1 cellular context compared by ENCODE assay signal in the genomic region with DNA sequence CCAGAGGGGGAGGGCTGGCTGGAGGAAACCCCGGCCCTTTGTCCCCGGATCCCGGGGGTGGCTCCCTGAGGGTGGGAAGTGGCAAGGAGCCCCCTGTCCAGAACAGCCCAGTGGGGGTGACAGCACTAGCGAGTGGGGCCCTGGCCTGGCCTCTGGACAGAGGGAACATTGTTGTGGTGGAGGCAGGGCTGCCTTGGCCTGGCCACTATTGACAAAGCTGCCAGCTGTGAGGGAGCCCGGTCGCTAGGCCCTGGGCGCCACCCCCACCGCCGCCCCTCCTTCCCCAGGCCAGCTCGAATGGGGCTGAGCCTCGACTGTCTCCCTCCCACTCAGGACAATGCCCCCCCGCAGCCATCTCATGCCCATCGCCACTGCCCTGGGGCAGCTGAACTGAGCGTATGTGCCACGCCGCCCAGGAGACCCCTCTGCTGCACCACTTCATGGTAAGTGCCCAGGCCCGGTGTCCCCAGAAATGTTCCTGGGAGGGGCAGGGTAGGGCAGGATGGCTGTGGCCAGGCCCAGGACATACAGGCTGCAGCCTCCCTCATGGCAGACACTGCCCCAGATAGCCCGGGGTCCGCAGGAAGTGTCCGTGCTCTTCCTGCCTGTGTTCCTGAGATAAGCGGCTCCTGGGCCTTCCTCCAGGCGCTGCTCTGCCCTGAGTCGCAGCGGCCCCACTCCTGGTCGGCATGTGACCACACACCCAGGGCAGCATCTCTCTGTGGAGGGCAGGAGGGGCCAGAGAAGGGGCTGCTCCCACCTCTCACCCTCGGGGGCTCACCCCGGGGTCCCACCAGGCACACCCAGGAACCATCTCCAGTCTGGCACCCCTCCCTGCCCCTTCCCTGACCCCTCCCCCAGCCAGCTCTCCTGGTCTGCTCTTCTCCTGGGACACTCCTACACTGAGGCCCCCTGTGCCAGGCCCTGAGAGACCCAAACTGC.
A peak's percentile ranks its signal among the peaks of the same experiment; 100 is the strongest.
TF ChIP-seq lines count a peak whose summit lies in the region.

No MANE protein-coding gene starts in this region.

TF ChIP-seq in K562, 482 proteins besides CTCF, POLR2A, EP300 and RAD21 (continued from another document and continues in another):
- TF ChIP-seq GTF2E2 (tag; IDR thresholded peaks at IDR 0.05) (0 out of 2 replicates have a peak, but pooled peaks have one; percentile 19), ZNF696 (CRISPR knock-in tag; conservative IDR thresholded peaks at IDR 0.05) (no peak), RBM34 (IDR thresholded peaks at IDR 0.05; ENCODE audit: borderline replicate concordance, insufficient read depth, low read length) (no peak), KLF1 (tag; IDR thresholded peaks at IDR 0.05) (no peak), ELF1 (tag; IDR thresholded peaks at IDR 0.05) (0 out of 2 replicates have a peak, but pooled peaks have one; percentile 25), FOXA1 (IDR thresholded peaks at IDR 0.05; ENCODE audit: borderline replicate concordance) (no peak), HMG20B (CRISPR knock-in tag; IDR thresholded peaks at IDR 0.05) (no peak), RFX1 (IDR thresholded peaks at IDR 0.05) (no peak), ZNF124 (CRISPR knock-in tag; IDR thresholded peaks at IDR 0.05) (no peak), TCFL5 (CRISPR knock-in tag; conservative IDR thresholded peaks at IDR 0.05) (no peak), SRSF7 (optimal IDR thresholded peaks at IDR 0.05; ENCODE audit: low read depth, low read length) (no peak), NEUROD1 (IDR thresholded peaks at IDR 0.05; ENCODE audit: borderline replicate concordance, low read depth, low read length, partially characterized antibody) (peak; percentile 63), CCNT2 (IDR thresholded peaks at IDR 0.05; ENCODE audit: borderline replicate concordance, extremely low read depth, insufficient read length, low read depth, low read length) (peak; percentile 89), MYC (IDR thresholded peaks at IDR 0.05; ENCODE audit: low read depth, low read length) (peak; percentile 88), MYC (CRISPR knock-in tag; IDR thresholded peaks at IDR 0.05; ENCODE audit: borderline replicate concordance, low read depth) (no peak), HDAC3 (IDR thresholded peaks at IDR 0.05; ENCODE audit: borderline replicate concordance, partially characterized antibody) (no peak), IRF2 (CRISPR knock-in tag; IDR thresholded peaks at IDR 0.05) (no peak), PTRF (tag; IDR thresholded peaks at IDR 0.05) (no peak), HNRNPUL1 (IDR thresholded peaks at IDR 0.05; ENCODE audit: low read length) (no peak), CHD1 (IDR thresholded peaks at IDR 0.05; ENCODE audit: low read length) (peak; percentile 69), MCM2 (IDR thresholded peaks at IDR 0.05; ENCODE audit: low read depth) (no peak), ZNF766 (CRISPR knock-in tag; conservative IDR thresholded peaks at IDR 0.05) (peak; percentile 51; the same call in 1 of the 2 replicates), SMARCA5 (IDR thresholded peaks at IDR 0.05) (no peak), CBFB (CRISPR knock-in tag; IDR thresholded peaks at IDR 0.05) (no peak), POLR2H (tag; IDR thresholded peaks at IDR 0.05; ENCODE audit: low read depth) (peak; percentile 56; the same call in 1 of the 2 replicates), PTTG1 (tag; IDR thresholded peaks at IDR 0.05; ENCODE audit: low read depth) (no peak), POLR2G (IDR thresholded peaks at IDR 0.05; ENCODE audit: low read depth, low read length) (peak; percentile 89), ZFP36 (IDR thresholded peaks at IDR 0.05; ENCODE audit: low read depth, low read length, partially characterized antibody) (no peak), ILK (tag; IDR thresholded peaks at IDR 0.05; ENCODE audit: borderline replicate concordance, low read depth) (no peak), CREB1 (IDR thresholded peaks at IDR 0.05) (0 out of 2 replicates have a peak, but pooled peaks have one; percentile 10), CREB1 (CRISPR knock-in tag; IDR thresholded peaks at IDR 0.05) (no peak; the same call in 1 of the 2 replicates), CC2D1A (IDR thresholded peaks at IDR 0.05) (peak; percentile 24; the same call in 1 of the 2 replicates), MTA1 (IDR thresholded peaks at IDR 0.05; ENCODE audit: borderline replicate concordance) (no peak), TCF7L2 (IDR thresholded peaks at IDR 0.05; ENCODE audit: low read depth, low read length) (no peak)
- TF ChIP-seq, protein P1, sequence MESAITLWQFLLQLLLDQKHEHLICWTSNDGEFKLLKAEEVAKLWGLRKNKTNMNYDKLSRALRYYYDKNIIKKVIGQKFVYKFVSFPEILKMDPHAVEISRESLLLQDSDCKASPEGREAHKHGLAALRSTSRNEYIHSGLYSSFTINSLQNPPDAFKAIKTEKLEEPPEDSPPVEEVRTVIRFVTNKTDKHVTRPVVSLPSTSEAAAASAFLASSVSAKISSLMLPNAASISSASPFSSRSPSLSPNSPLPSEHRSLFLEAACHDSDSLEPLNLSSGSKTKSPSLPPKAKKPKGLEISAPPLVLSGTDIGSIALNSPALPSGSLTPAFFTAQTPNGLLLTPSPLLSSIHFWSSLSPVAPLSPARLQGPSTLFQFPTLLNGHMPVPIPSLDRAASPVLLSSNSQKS (CRISPR knock-in tag; IDR thresholded peaks at IDR 0.05), result no peak
- TF ChIP-seq, protein P2, sequence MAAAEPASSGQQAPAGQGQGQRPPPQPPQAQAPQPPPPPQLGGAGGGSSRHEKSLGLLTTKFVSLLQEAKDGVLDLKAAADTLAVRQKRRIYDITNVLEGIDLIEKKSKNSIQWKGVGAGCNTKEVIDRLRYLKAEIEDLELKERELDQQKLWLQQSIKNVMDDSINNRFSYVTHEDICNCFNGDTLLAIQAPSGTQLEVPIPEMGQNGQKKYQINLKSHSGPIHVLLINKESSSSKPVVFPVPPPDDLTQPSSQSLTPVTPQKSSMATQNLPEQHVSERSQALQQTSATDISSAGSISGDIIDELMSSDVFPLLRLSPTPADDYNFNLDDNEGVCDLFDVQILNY (CRISPR knock-in tag; IDR thresholded peaks at IDR 0.05), result no peak
- TF ChIP-seq, protein P3, sequence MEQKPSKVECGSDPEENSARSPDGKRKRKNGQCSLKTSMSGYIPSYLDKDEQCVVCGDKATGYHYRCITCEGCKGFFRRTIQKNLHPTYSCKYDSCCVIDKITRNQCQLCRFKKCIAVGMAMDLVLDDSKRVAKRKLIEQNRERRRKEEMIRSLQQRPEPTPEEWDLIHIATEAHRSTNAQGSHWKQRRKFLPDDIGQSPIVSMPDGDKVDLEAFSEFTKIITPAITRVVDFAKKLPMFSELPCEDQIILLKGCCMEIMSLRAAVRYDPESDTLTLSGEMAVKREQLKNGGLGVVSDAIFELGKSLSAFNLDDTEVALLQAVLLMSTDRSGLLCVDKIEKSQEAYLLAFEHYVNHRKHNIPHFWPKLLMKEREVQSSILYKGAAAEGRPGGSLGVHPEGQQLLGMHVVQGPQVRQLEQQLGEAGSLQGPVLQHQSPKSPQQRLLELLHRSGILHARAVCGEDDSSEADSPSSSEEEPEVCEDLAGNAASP (IDR thresholded peaks at IDR 0.05), result no peak
- TF ChIP-seq, protein P4, sequence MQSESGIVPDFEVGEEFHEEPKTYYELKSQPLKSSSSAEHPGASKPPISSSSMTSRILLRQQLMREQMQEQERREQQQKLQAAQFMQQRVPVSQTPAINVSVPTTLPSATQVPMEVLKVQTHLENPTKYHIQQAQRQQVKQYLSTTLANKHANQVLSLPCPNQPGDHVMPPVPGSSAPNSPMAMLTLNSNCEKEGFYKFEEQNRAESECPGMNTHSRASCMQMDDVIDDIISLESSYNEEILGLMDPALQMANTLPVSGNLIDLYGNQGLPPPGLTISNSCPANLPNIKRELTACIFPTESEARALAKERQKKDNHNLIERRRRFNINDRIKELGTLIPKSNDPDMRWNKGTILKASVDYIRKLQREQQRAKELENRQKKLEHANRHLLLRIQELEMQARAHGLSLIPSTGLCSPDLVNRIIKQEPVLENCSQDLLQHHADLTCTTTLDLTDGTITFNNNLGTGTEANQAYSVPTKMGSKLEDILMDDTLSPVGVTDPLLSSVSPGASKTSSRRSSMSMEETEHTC (IDR thresholded peaks at IDR 0.05), result 0 out of 2 replicates have a peak, but pooled peaks have one; percentile 26
- TF ChIP-seq, protein P5, sequence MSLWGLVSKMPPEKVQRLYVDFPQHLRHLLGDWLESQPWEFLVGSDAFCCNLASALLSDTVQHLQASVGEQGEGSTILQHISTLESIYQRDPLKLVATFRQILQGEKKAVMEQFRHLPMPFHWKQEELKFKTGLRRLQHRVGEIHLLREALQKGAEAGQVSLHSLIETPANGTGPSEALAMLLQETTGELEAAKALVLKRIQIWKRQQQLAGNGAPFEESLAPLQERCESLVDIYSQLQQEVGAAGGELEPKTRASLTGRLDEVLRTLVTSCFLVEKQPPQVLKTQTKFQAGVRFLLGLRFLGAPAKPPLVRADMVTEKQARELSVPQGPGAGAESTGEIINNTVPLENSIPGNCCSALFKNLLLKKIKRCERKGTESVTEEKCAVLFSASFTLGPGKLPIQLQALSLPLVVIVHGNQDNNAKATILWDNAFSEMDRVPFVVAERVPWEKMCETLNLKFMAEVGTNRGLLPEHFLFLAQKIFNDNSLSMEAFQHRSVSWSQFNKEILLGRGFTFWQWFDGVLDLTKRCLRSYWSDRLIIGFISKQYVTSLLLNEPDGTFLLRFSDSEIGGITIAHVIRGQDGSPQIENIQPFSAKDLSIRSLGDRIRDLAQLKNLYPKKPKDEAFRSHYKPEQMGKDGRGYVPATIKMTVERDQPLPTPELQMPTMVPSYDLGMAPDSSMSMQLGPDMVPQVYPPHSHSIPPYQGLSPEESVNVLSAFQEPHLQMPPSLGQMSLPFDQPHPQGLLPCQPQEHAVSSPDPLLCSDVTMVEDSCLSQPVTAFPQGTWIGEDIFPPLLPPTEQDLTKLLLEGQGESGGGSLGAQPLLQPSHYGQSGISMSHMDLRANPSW (CRISPR knock-in tag; IDR thresholded peaks at IDR 0.05), result no peak
- TF ChIP-seq, protein P6, sequence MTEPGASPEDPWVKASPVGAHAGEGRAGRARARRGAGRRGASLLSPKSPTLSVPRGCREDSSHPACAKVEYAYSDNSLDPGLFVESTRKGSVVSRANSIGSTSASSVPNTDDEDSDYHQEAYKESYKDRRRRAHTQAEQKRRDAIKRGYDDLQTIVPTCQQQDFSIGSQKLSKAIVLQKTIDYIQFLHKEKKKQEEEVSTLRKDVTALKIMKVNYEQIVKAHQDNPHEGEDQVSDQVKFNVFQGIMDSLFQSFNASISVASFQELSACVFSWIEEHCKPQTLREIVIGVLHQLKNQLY (CRISPR knock-in tag; conservative IDR thresholded peaks at IDR 0.05), result no peak
- TF ChIP-seq, protein P7, sequence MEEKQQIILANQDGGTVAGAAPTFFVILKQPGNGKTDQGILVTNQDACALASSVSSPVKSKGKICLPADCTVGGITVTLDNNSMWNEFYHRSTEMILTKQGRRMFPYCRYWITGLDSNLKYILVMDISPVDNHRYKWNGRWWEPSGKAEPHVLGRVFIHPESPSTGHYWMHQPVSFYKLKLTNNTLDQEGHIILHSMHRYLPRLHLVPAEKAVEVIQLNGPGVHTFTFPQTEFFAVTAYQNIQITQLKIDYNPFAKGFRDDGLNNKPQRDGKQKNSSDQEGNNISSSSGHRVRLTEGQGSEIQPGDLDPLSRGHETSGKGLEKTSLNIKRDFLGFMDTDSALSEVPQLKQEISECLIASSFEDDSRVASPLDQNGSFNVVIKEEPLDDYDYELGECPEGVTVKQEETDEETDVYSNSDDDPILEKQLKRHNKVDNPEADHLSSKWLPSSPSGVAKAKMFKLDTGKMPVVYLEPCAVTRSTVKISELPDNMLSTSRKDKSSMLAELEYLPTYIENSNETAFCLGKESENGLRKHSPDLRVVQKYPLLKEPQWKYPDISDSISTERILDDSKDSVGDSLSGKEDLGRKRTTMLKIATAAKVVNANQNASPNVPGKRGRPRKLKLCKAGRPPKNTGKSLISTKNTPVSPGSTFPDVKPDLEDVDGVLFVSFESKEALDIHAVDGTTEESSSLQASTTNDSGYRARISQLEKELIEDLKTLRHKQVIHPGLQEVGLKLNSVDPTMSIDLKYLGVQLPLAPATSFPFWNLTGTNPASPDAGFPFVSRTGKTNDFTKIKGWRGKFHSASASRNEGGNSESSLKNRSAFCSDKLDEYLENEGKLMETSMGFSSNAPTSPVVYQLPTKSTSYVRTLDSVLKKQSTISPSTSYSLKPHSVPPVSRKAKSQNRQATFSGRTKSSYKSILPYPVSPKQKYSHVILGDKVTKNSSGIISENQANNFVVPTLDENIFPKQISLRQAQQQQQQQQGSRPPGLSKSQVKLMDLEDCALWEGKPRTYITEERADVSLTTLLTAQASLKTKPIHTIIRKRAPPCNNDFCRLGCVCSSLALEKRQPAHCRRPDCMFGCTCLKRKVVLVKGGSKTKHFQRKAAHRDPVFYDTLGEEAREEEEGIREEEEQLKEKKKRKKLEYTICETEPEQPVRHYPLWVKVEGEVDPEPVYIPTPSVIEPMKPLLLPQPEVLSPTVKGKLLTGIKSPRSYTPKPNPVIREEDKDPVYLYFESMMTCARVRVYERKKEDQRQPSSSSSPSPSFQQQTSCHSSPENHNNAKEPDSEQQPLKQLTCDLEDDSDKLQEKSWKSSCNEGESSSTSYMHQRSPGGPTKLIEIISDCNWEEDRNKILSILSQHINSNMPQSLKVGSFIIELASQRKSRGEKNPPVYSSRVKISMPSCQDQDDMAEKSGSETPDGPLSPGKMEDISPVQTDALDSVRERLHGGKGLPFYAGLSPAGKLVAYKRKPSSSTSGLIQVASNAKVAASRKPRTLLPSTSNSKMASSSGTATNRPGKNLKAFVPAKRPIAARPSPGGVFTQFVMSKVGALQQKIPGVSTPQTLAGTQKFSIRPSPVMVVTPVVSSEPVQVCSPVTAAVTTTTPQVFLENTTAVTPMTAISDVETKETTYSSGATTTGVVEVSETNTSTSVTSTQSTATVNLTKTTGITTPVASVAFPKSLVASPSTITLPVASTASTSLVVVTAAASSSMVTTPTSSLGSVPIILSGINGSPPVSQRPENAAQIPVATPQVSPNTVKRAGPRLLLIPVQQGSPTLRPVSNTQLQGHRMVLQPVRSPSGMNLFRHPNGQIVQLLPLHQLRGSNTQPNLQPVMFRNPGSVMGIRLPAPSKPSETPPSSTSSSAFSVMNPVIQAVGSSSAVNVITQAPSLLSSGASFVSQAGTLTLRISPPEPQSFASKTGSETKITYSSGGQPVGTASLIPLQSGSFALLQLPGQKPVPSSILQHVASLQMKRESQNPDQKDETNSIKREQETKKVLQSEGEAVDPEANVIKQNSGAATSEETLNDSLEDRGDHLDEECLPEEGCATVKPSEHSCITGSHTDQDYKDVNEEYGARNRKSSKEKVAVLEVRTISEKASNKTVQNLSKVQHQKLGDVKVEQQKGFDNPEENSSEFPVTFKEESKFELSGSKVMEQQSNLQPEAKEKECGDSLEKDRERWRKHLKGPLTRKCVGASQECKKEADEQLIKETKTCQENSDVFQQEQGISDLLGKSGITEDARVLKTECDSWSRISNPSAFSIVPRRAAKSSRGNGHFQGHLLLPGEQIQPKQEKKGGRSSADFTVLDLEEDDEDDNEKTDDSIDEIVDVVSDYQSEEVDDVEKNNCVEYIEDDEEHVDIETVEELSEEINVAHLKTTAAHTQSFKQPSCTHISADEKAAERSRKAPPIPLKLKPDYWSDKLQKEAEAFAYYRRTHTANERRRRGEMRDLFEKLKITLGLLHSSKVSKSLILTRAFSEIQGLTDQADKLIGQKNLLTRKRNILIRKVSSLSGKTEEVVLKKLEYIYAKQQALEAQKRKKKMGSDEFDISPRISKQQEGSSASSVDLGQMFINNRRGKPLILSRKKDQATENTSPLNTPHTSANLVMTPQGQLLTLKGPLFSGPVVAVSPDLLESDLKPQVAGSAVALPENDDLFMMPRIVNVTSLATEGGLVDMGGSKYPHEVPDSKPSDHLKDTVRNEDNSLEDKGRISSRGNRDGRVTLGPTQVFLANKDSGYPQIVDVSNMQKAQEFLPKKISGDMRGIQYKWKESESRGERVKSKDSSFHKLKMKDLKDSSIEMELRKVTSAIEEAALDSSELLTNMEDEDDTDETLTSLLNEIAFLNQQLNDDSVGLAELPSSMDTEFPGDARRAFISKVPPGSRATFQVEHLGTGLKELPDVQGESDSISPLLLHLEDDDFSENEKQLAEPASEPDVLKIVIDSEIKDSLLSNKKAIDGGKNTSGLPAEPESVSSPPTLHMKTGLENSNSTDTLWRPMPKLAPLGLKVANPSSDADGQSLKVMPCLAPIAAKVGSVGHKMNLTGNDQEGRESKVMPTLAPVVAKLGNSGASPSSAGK (IDR thresholded peaks at IDR 0.05), result peak; percentile 87
